9 cellular contexts compared by ENCODE assay signal in the genomic region with DNA sequence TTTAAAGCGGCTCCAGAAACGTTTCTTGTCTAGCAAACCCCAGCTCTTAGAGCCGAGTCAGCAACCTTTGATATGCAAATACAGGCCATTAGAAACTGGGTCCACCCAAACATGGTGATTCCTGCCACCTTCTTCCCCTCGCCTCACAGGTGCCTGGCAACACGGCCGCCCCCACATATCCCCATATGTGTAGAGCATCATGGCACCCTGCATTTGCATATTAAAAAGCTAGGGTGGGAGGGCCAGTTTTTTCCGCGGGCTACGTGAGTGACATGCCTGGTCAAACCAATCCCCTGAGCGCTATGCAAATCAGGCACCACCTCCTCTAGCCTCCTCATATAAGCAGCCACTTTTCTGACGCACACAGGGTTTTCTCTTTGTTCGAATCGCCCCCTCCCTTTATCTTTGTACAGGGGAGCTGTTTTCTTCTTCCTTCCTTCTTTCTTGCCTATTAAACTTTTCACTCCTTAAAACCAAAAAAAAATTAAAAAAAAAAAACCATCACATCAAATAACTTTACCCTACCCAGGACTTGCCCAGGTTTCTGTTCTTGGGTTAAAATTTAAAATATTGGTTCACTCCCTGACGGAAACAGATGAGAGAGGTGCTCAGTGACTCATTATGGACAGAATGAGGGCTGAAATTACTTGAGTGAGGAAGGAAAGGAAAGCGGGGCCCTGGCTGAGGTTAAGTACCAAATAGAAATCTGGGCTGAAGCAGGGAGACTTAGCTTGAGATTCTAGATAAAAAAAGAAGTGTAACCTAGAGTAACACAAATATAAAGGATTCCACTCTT. TPM values are rescaled to one million over a fixed set of nuclear protein-coding genes. Genes with fewer than 3 reads are reported as not detected.
DNase-seq lines count a peak whose midpoint lies in the region; ATAC-seq, FAIRE-seq and TF ChIP-seq lines count a peak whose summit lies in the region.
"Had no signal": no experiment of that assay in that cellular context is flagged by ENCODE, and none has a peak within 500 bp of the region (broad histone marks: within the 10 kb centered on the region; RNA-seq: fewer than 3 reads in every experiment).

No MANE protein-coding gene starts in this region.

- H3K36me3 ChIP-seq in GM12878 (ENCODE audit: control insufficient read depth in 2 of 2, insufficient read depth in 2 of 2, low read length in 1 of 2) (peaks cover 2 to 4% of the 10 kb centered on the region in 2 experiments; a peak in 3 of 4 replicates), stomach (no peaks in the 10 kb centered on the region), esophagus squamous epithelium (no peaks in the 10 kb centered on the region), A673 (ENCODE audit: insufficient read depth, low read length, poor library complexity, severe bottlenecking) (no peaks in the 10 kb centered on the region)

- RAD21 ChIA-PET in GM12878 (lab: Charles Lee; ENCODE audit: unreplicated experiment), result interaction anchor here (1.1 kb wide), 1 partner anchor 30 kb away, joined by 3 read pairs; no protein-coding TSS in a partner anchor

- no peak overlapping the region for H3K9ac ChIP-seq in GM12878 (ENCODE audit: control insufficient read depth, insufficient read depth, low read length)

- H3K27ac ChIP-seq in GM12878 (ENCODE audit: control insufficient read depth, insufficient read depth) (0 out of 2 replicates have a peak overlapping the region, but pooled peaks have one; percentile 4), stomach (peak overlapping the region in 1 of 5 donors; percentile 18), esophagus squamous epithelium (no peak overlapping the region), A673 (ENCODE audit: low read depth, low read length, poor library complexity, severe bottlenecking) (no peak overlapping the region)

- no peaks in the 10 kb centered on the region for H4K20me1 ChIP-seq in GM12878 (ENCODE audit: control insufficient read depth, insufficient read depth)

- no peak overlapping the region for H2AFZ ChIP-seq in GM12878 (ENCODE audit: control insufficient read depth, low read depth, low read length)

- CTCF ChIA-PET in GM12878 (lab: Yijun Ruan, JAX) (no interaction called here), A673 (lab: Charles Lee) (no interaction called here)

- BruUV-seq in GM12878 (replicated peaks; lab: Mats Ljungman, UMichigan) (TSS peak; percentile 13), A673 (replicated peaks; lab: Mats Ljungman, UMichigan) (no TSS peak)

- WGBS in GM12878 (ENCODE audit: insufficient coverage, insufficient replicate concordance, low lambda C conversion rate, missing lambda C conversion rate), result 42% methylated on average over 15 of the region's 15 CpGs
- 83 to 85% (median 84%) methylated on average over 15 of the region's 15 CpGs for WGBS in stomach, 5 donors
- WGBS in esophagus squamous epithelium, 2 donors, result 71 to 75% methylated on average over 15 of the region's 15 CpGs

- TF ChIP-seq POLR2A in GM12878 (IDR thresholded peaks at IDR 0.05; ENCODE audit: low read depth, low read length) (no peak), stomach (IDR thresholded peaks at IDR 0.05) (no peak), esophagus squamous epithelium (IDR thresholded peaks at IDR 0.05) (no peak)

- ATAC-seq in GM19463 (IDR thresholded peaks at IDR 0.05; ENCODE audit: unreplicated experiment), result peak; percentile 69
- peak; percentile 21; the same call in 2 of the 3 replicates for ATAC-seq in GM12878

- intact Hi-C loops in GM12878 (cut with micrococcal nuclease; ENCODE audit: unreplicated experiment) (no loop called here), stomach (cut with DNase I; ENCODE audit: low total_unique reads) (no loop called here), esophagus squamous epithelium (cut with DNase I) (no loop called here), A673 (cut with micrococcal nuclease; ENCODE audit: unreplicated experiment) (no loop called here)

- no peak overlapping the region for H3K4me3 ChIP-seq in GM12878
- no peak overlapping the region for H3K4me3 ChIP-seq in stomach
- no peak overlapping the region for H3K4me3 ChIP-seq in esophagus squamous epithelium
- no peak overlapping the region for H3K4me3 ChIP-seq in A673 (ENCODE audit: low read depth, low read length, poor library complexity, severe bottlenecking)

- peak; percentile 77 for DNase-seq in activated CD4-positive, CD25-positive, alpha-beta regulatory T cell treated with anti-CD3 and anti-CD28 coated beads, Interleukin-2, amount 50 U/mL, for 72 hours
- DNase-seq in GM12878 (ENCODE audit: low read depth, low spot score), result no peak
- DNase-seq in stimulated activated CD4-positive, alpha-beta T cell treated with anti-CD3 and anti-CD28 coated beads, Interleukin-1b, Interleukin-23, amount 100 ng/mL, for 48 hours, result peak; percentile 93
- DNase-seq in stomach, result no peak
- DNase-seq in DMS 273 treated with DMSO at 0.1 percent for 48 hours (lab: John Stamatoyannopoulos, UW), result no peak
- DNase-seq in esophagus squamous epithelium (lab: John Stamatoyannopoulos, UW), result no peak
- no peak for DNase-seq in A673 (ENCODE audit: low spot score)
- DNase-seq: NCI-H82 had no signal

- H3K9me3 ChIP-seq in GM12878 (replicated peaks; ENCODE audit: control insufficient read depth, insufficient read depth, low read length), result peaks cover 37% of the 10 kb centered on the region
- H3K9me3 ChIP-seq in stomach, result no peaks in the 10 kb centered on the region
- peaks cover 0 to 4% (median 0%) of the 10 kb centered on the region in 3 donors for H3K9me3 ChIP-seq in esophagus squamous epithelium
- peaks cover 11% of the 10 kb centered on the region for H3K9me3 ChIP-seq in A673 (ENCODE audit: low read depth, low read length, poor library complexity, severe bottlenecking)

- H3K79me2 ChIP-seq in GM12878 (ENCODE audit: control insufficient read depth, insufficient read depth, low read length), result peaks cover 71% of the 10 kb centered on the region

- FAIRE-seq in GM12878 (lab: Jason Lieb, UNC), result no peak

- no peaks in the 10 kb centered on the region for H3K27me3 ChIP-seq in GM12878 (replicated peaks in 1 of 2; ENCODE audit: control insufficient read depth in 2 of 2, insufficient read depth in 2 of 2, low read length in 1 of 2)
- no peaks in the 10 kb centered on the region for H3K27me3 ChIP-seq in stomach
- no peaks in the 10 kb centered on the region for H3K27me3 ChIP-seq in esophagus squamous epithelium
- no peaks in the 10 kb centered on the region for H3K27me3 ChIP-seq in A673 (replicated peaks; ENCODE audit: insufficient read depth, low read depth, low read length, poor library complexity)

- SMC1A ChIA-PET in GM12878 (lab: Charles Lee; ENCODE audit: uncharacterized antibody, unreplicated experiment), result interaction anchor here (0.7 to 1.3 kb wide), 3 partner anchors 9 to 30 kb away, joined by 3 to 4 read pairs (median 3); no protein-coding TSS in a partner anchor

- POLR2A ChIA-PET in GM12878 (lab: Charles Lee), result interaction anchor here (0.6 to 1.2 kb wide), 5 partner anchors 10 to 189 kb away, joined by 3 to 5 read pairs (median 3); no protein-coding TSS in a partner anchor
- POLR2A ChIA-PET in A673 (lab: Charles Lee; ENCODE audit: low non-redundant PET), result no interaction called here

- in situ Hi-C loops in GM12878 (cut with MboI), result no loop called here

- no peak overlapping the region; the same call in 1 of the 2 replicates for H3K4me2 ChIP-seq in GM12878 (ENCODE audit: control insufficient read depth, insufficient read depth)

- TF ChIP-seq RAD21 in GM12878 (IDR thresholded peaks at IDR 0.05; ENCODE audit: insufficient read depth, low read depth, low read length), result no peak

- no peak for TF ChIP-seq CTCF in GM12878 (IDR thresholded peaks at IDR 0.05 in 2 of 3, conservative IDR thresholded peaks at IDR 0.05 in 1 of 3; ENCODE audit: control insufficient read depth in 2 of 3, extremely low read depth in 1 of 3, insufficient read depth in 1 of 3, low read depth in 3 of 3, low read length in 3 of 3)
- no peak for TF ChIP-seq CTCF in stomach (IDR thresholded peaks at IDR 0.05)
- no peak for TF ChIP-seq CTCF in esophagus squamous epithelium (IDR thresholded peaks at IDR 0.05)
- no peak for TF ChIP-seq CTCF in A673 (conservative IDR thresholded peaks at IDR 0.05; ENCODE audit: low read depth, low read length)

- TF ChIP-seq EP300 in GM12878 (IDR thresholded peaks at IDR 0.05; ENCODE audit: borderline replicate concordance in 1 of 2, control insufficient read depth in 1 of 2, low read depth in 2 of 2, low read length in 2 of 2), result no peak
- no peak for TF ChIP-seq EP300 in stomach (IDR thresholded peaks at IDR 0.05)

- H3K4me1 ChIP-seq in GM12878 (ENCODE audit: control insufficient read depth, insufficient read depth, low read length) (peaks cover 12% of the 10 kb centered on the region), stomach (peaks cover 0 to 38% (median 8%) of the 10 kb centered on the region in 4 donors), esophagus squamous epithelium (peaks cover 0 to 39% (median 6%) of the 10 kb centered on the region in 3 donors), A673 (ENCODE audit: insufficient read depth, low read length, poor library complexity, severe bottlenecking) (no peaks in the 10 kb centered on the region)

RNA-seq across cellular contexts. Expression of a gene that starts 59.8 kb away (rescaled TPM):
- 530 and 536 TPM in 2 replicates for total RNA-seq in GM12878 (2013; cell fraction: nucleolus; rRNA removed)
- total RNA-seq in GM12878 (2014; rRNA removed) (87.1 and 102 TPM in 2 replicates), GM12878 (2014; rRNA removed; fragmentation: Illumina TruSeq; extraction: Trizol) (97.3 and 103 TPM in 2 replicates), GM12878 (2021) (83.1 and 84.9 TPM in 2 replicates), stomach (100 to 1,000 TPM in 1 of 5 donors, 10 to 100 TPM in 4; 13.9 to 184 (median 95.3) TPM), esophagus squamous epithelium (10 to 100 TPM; 20.5 to 59.1 (median 42.3) TPM), A673 (2021) (105 and 115 TPM in 2 replicates)
- 75.1 TPM for polyA plus RNA-seq in GM12878 (2011; ENCODE audit: low read depth)
- polyA plus RNA-seq in GM12878 (2011; rRNA removed) (109 and 117 TPM in 2 replicates), GM12878 (2014; fragmentation: Illumina TruSeq; extraction: Trizol) (122 and 171 TPM in 2 replicates), GM12878 (2014; fragmentation: Nextera tagmentation; extraction: Ambion mirVana) (100 to 1,000 TPM; 218 to 258 TPM), GM12878 (2014; rRNA removed) (105 and 126 TPM in 2 replicates), GM12878 (2016; fragmentation: Nextera tagmentation; extraction: Ambion mirVana) (100 to 1,000 TPM; 104 to 106 TPM), stomach (10 to 100 TPM; 44.7 to 55.1 (median 46.6) TPM)
- 98.4 and 113 TPM in 2 replicates for polyA plus RNA-seq in GM12878 (2011; cell fraction: cytosol; rRNA removed)
- 98.0 and 106 TPM in 2 replicates for polyA plus RNA-seq in GM12878 (2011; cell fraction: nucleus; rRNA removed)
- polyA plus RNA-seq in GM12878 (2012), result 80.5 and 85.8 TPM in 2 replicates
- polyA minus RNA-seq in GM12878 (2011; rRNA and poly(A)+ RNA removed), result 141 and 202 TPM in 2 replicates
- 22.2 and 26.7 TPM in 2 replicates for polyA minus RNA-seq in GM12878 (2011; cell fraction: cytosol; rRNA and poly(A)+ RNA removed)
- 105 and 157 TPM in 2 replicates for polyA minus RNA-seq in GM12878 (2011; cell fraction: nucleus; rRNA and poly(A)+ RNA removed)

Comparison
In these comparisons a context has a peak if more than half of its experiments do, and no peak if none do; other contexts are left out.
1. DNase-seq: peak in activated CD4-positive, CD25-positive, alpha-beta regulatory T cell treated with anti-CD3 and anti-CD28 coated beads, Interleukin-2, amount 50 U/mL, for 72 hours (single experiment) and stimulated activated CD4-positive, alpha-beta T cell treated with anti-CD3 and anti-CD28 coated beads, Interleukin-1b, Interleukin-23, amount 100 ng/mL, for 48 hours (single experiment); none in GM12878 (single experiment), stomach (single experiment), DMS 273 treated with DMSO at 0.1 percent for 48 hours (single experiment), esophagus squamous epithelium (single experiment) and A673 (single experiment).